Comparison of ENCODE assay signal across 24 cellular contexts in genomic region chr14:33335366-33335765, GRCh38.
"Had no signal": no experiment of that assay in that cellular context is flagged by ENCODE, and none has a peak within 500 bp of the region (broad histone marks: within the 10 kb centered on the region; RNA-seq: fewer than 3 reads in every experiment).

No MANE protein-coding gene starts in this region.

- ATAC-seq: activated CD4-positive, CD25-positive, alpha-beta regulatory T cell treated with anti-CD3 and anti-CD28 coated beads, Interleukin-2, amount 50 U/mL, for 24 hours; activated naive CD8-positive, alpha-beta T cell treated with anti-CD3 and anti-CD28 coated beads, Interleukin-2, amount 50 U/mL, for 24 hours; gastrocnemius medialis; left cardiac atrium had no signal

- H3K27ac ChIP-seq: coronary artery, esophagus muscularis mucosa, gastrocnemius medialis, neural progenitor cell, sigmoid colon, thoracic aorta, upper lobe of left lung, VCaP had no signal

- H3K4me1 ChIP-seq: gastrocnemius medialis, neural progenitor cell, sigmoid colon, upper lobe of left lung had no signal

- H3K27me3 ChIP-seq: esophagus muscularis mucosa, gastrocnemius medialis, neural progenitor cell, sigmoid colon, upper lobe of left lung had no signal

- H2AFZ ChIP-seq: neural progenitor cell had no signal

- H3K4me2 ChIP-seq: neural progenitor cell had no signal

- H3K4me3 ChIP-seq: coronary artery, esophagus muscularis mucosa, gastrocnemius medialis, neural progenitor cell, sigmoid colon, thoracic aorta, upper lobe of left lung had no signal

- H3K36me3 ChIP-seq: esophagus muscularis mucosa, gastrocnemius medialis, sigmoid colon, thoracic aorta, upper lobe of left lung had no signal

- DNase-seq: activated CD4-positive, alpha-beta memory T cell treated with anti-CD3 and anti-CD28 coated beads, Interleukin-2, amount 10 ng/mL, durations not matched to agents 7 days and 5 days; activated CD4-positive, alpha-beta T cell treated with anti-CD3 and anti-CD28 coated beads, Interleukin-2, amount 10 ng/mL, durations not matched to agents 24 days and 14 days; activated effector memory CD4-positive, alpha-beta T cell treated with anti-CD3 and anti-CD28 coated beads, Interleukin-2, amount 50 U/mL, for 16 hours; activated naive CD4-positive, alpha-beta T cell treated with anti-CD3 and anti-CD28 coated beads, Interleukin-2, amount 50 U/mL, for 16 hours; activated naive CD8-positive, alpha-beta T cell treated with anti-CD3 and anti-CD28 coated beads, Interleukin-2, amount 50 U/mL, for 24 hours; activated T-cell treated with anti-CD3 and anti-CD28 coated beads for 4 hours; aorta; gastrocnemius medialis; hippocampal formation; left cardiac atrium; naive B cell; retina; sigmoid colon; stimulated activated CD4-positive, alpha-beta T cell treated with anti-CD3 and anti-CD28 coated beads, Interleukin-4, amount 100 ng/mL, for 24 hours; stimulated activated naive CD4-positive, alpha-beta T cell treated with Interleukin-2 at 50 U/mL for 16 hours; SW 1271; T-helper 2 cell; upper lobe of left lung had no signal

- H3K9ac ChIP-seq: neural progenitor cell had no signal
